Comparison of ENCODE assay signal across 22 cellular contexts in the genomic region with DNA sequence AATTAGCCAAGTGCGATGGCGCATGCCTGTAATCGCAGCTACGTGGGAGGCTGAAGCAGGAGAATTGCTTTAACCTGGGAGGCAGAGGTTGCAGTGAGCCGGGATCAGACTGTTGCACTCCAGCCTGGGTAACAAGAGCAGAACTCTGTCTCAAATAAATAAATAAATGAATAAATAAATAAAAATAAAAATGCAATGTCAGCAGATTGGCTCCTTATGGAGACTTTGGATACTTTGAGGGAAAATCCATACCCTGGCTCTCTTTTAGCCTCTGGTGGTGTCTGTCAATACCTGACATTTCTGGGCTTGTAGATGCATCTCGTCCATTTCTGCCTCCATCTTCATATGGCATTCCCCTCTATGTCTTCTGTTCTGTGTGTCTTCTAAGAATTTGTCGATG.
DNase-seq lines count a peak whose midpoint lies in the region; ATAC-seq, FAIRE-seq and TF ChIP-seq lines count a peak whose summit lies in the region.
"Had no signal": no experiment of that assay in that cellular context is flagged by ENCODE, and none has a peak within 500 bp of the region (broad histone marks: within the 10 kb centered on the region; RNA-seq: fewer than 3 reads in every experiment).

No MANE protein-coding gene starts in this region.

- TF ChIP-seq POLR2A in HepG2 (IDR thresholded peaks at IDR 0.05; ENCODE audit: insufficient read depth in 1 of 2, low read depth in 2 of 2, low read length in 2 of 2) = no peak
- TF ChIP-seq POLR2A in right lobe of liver (IDR thresholded peaks at IDR 0.05) = no peak
- no peak for TF ChIP-seq POLR2A in K562 (conservative IDR thresholded peaks at IDR 0.05)
- no peak for TF ChIP-seq POLR2A in vagina (IDR thresholded peaks at IDR 0.05)

- POLR2A ChIA-PET in HepG2 (lab: Yijun Ruan, JAX) (no interaction called here), K562 (lab: Yijun Ruan, JAX) (interaction anchor here (0.7 kb wide), 1 partner anchor 66 kb away, joined by 3 read pairs; no protein-coding TSS in a partner anchor)
- POLR2A ChIA-PET in CD4-positive, alpha-beta memory T cell (lab: Charles Lee; ENCODE audit: partially characterized antibody) = no interaction called here

- TF ChIP-seq EP300 in HepG2 (IDR thresholded peaks at IDR 0.05; ENCODE audit: low read depth in 2 of 2, low read length in 2 of 2) (no peak), HepG2 (CRISPR knock-in tag; IDR thresholded peaks at IDR 0.05; ENCODE audit: borderline replicate concordance) (no peak), K562 (IDR thresholded peaks at IDR 0.05; ENCODE audit: low read length) (no peak)

- no TSS peak for BruUV-seq in HepG2 (replicated peaks; lab: Mats Ljungman, UMichigan)
- BruUV-seq in K562 (replicated peaks; lab: Mats Ljungman, UMichigan) = no TSS peak

- in situ Hi-C loops in HepG2 (cut with HindIII; ENCODE audit: extremely low pct_ligation_motif_present, low pct_unique_long_range_greater_than_20kb) (no loop called here), K562 (cut with MboI) (no loop called here)

- TF ChIP-seq CTCF in HepG2 (CRISPR knock-in tag; IDR thresholded peaks at IDR 0.05) (no peak), right lobe of liver (IDR thresholded peaks at IDR 0.05) (no peak), K562 (IDR thresholded peaks at IDR 0.05 in 2 of 3, conservative IDR thresholded peaks at IDR 0.05 in 1 of 3; ENCODE audit: insufficient read depth in 2 of 3, low read depth in 1 of 3, low read length in 3 of 3) (no peak), psoas muscle (IDR thresholded peaks at IDR 0.05) (no peak), vagina (IDR thresholded peaks at IDR 0.05) (no peak)

- no peaks in the 10 kb centered on the region for H3K27me3 Mint-ChIP-seq in CD4-positive, alpha-beta memory T cell
- H3K27me3 Mint-ChIP-seq: CD4-positive, CD25-positive, alpha-beta regulatory T cell had no signal

- H3K4me1 Mint-ChIP-seq in CD4-positive, alpha-beta memory T cell = no peaks in the 10 kb centered on the region
- H3K4me1 Mint-ChIP-seq: CD14-positive monocyte; CD4-positive, CD25-positive, alpha-beta regulatory T cell had no signal

- H3K27ac Mint-ChIP-seq in CD4-positive, alpha-beta memory T cell = no peak overlapping the region
- H3K27ac Mint-ChIP-seq: CD14-positive monocyte; CD4-positive, CD25-positive, alpha-beta regulatory T cell; CD8-positive, alpha-beta T cell had no signal

- 63% methylated on average over 7 of the region's 7 CpGs for WGBS in HepG2 (ENCODE audit: low lambda C conversion rate)
- WGBS in right lobe of liver (ENCODE audit: insufficient coverage, low coverage, low lambda C conversion rate, missing lambda C conversion rate) = 76% methylated on average over 7 of the region's 7 CpGs
- WGBS in K562 (ENCODE audit: insufficient coverage, low coverage, missing lambda C conversion rate) = 0% methylated on average over 7 of the region's 7 CpGs
- WGBS in psoas muscle, 3 donors = 92 to 93% (median 93%) methylated on average over 7 of the region's 7 CpGs

- CTCF ChIA-PET in HepG2 (lab: Yijun Ruan, JAX; ENCODE audit: low intra/inter-chr PET ratio, low total read pairs) = no interaction called here
- CTCF ChIA-PET in K562 (lab: Yijun Ruan, JAX; ENCODE audit: low intra/inter-chr PET ratio) = no interaction called here
- CTCF ChIA-PET in CD4-positive, alpha-beta memory T cell (lab: Charles Lee; ENCODE audit: partially characterized antibody) = no interaction called here

- DNase-seq in HepG2 (ENCODE audit: low spot score) (no peak), right lobe of liver (no peak), K562 (ENCODE audit: extremely low read depth in 1 of 4, low spot score in 3 of 4) (no peak), psoas muscle (no peak), vagina (ENCODE audit: extremely low spot score in 2 of 2) (no peak)
- DNase-seq in CD4-positive, alpha-beta memory T cell = no peak
- DNase-seq: ACHN; BE2C; C1 segment of cervical spinal cord; Caco-2; Calu3; CD4-positive, CD25-positive, alpha-beta regulatory T cell; CD8-positive, alpha-beta T cell; DMS79 treated with DMSO at 0.1 percent for 48 hours; GF-D8 had no signal

- H3K9me3 Mint-ChIP-seq in CD4-positive, alpha-beta memory T cell = peaks cover 0 to 27% (median 10%) of the 10 kb centered on the region in 8 donors

- no peaks in the 10 kb centered on the region for H3K4me1 ChIP-seq in HepG2 (ENCODE audit: insufficient read depth, low read length)
- H3K4me1 ChIP-seq in right lobe of liver = no peaks in the 10 kb centered on the region
- no peaks in the 10 kb centered on the region for H3K4me1 ChIP-seq in K562 (replicated peaks in 1 of 2; ENCODE audit: control insufficient read depth in 2 of 2, insufficient read depth in 2 of 2, low read length in 2 of 2)
- H3K4me1 ChIP-seq in psoas muscle = peaks cover 70% of the 10 kb centered on the region
- H3K4me1 ChIP-seq in CD4-positive, alpha-beta memory T cell (ENCODE audit: insufficient read depth, low read length) = no peaks in the 10 kb centered on the region
- no peaks in the 10 kb centered on the region for H3K4me1 ChIP-seq in vagina
- H3K4me1 ChIP-seq: BE2C, BLaER1, Caco-2 had no signal

- H3K27ac ChIP-seq in HepG2 (ENCODE audit: extremely low read length, insufficient read depth, low read length) = no peak overlapping the region
- no peak overlapping the region for H3K27ac ChIP-seq in right lobe of liver
- no peak overlapping the region for H3K27ac ChIP-seq in K562 (ENCODE audit: extremely low read depth, low read depth, low read length)
- H3K27ac ChIP-seq in psoas muscle = peak overlapping the region; percentile 20
- H3K27ac ChIP-seq in CD4-positive, alpha-beta memory T cell (ENCODE audit: low read depth, low read length) = no peak overlapping the region
- H3K27ac ChIP-seq in vagina = no peak overlapping the region
- H3K27ac ChIP-seq: 22Rv1, BLaER1 had no signal

- H3K79me2 ChIP-seq in HepG2 (ENCODE audit: insufficient read depth, low read length) (no peaks in the 10 kb centered on the region), K562 (ENCODE audit: control insufficient read depth, insufficient read depth, low read length) (no peaks in the 10 kb centered on the region)

- H3K9me3 ChIP-seq in HepG2 (ENCODE audit: low read length) (no peaks in the 10 kb centered on the region), right lobe of liver (no peaks in the 10 kb centered on the region), K562 (replicated peaks; ENCODE audit: control insufficient read depth, insufficient read depth, low read depth, low read length) (no peaks in the 10 kb centered on the region), psoas muscle (no peaks in the 10 kb centered on the region), vagina (no peaks in the 10 kb centered on the region)
- H3K9me3 ChIP-seq in CD4-positive, alpha-beta memory T cell (ENCODE audit: control insufficient read depth in 1 of 2, low read length in 2 of 2) = peaks cover 0 to 4% of the 10 kb centered on the region in 2 donors
- H3K9me3 ChIP-seq: BE2C, BLaER1, Caco-2 had no signal

- H3K4me3 ChIP-seq in HepG2 (replicated peaks in 1 of 3; ENCODE audit: insufficient read depth in 1 of 3, low read depth in 2 of 3, low read length in 3 of 3) (no peak overlapping the region), right lobe of liver (no peak overlapping the region), K562 (no peak overlapping the region), psoas muscle (no peak overlapping the region), vagina (no peak overlapping the region)
- no peak overlapping the region for H3K4me3 ChIP-seq in CD4-positive, alpha-beta memory T cell (ENCODE audit: low read length in 2 of 2)
- H3K4me3 ChIP-seq: BLaER1 had no signal

- peaks cover 0 to 1% of the 10 kb centered on the region in 2 donors for H3K36me3 Mint-ChIP-seq in CD4-positive, alpha-beta memory T cell
- H3K36me3 Mint-ChIP-seq: CD14-positive monocyte; CD4-positive, CD25-positive, alpha-beta regulatory T cell; CD8-positive, alpha-beta T cell had no signal

- no peaks in the 10 kb centered on the region for H4K20me1 ChIP-seq in HepG2 (ENCODE audit: insufficient read depth, low read length)
- H4K20me1 ChIP-seq in K562 (replicated peaks; ENCODE audit: control insufficient read depth, insufficient read depth, low read length) = no peaks in the 10 kb centered on the region
- H4K20me1 ChIP-seq: BLaER1 had no signal

- TF ChIP-seq RAD21 in HepG2 (CRISPR knock-in tag; IDR thresholded peaks at IDR 0.05) (no peak), K562 (CRISPR knock-in tag; conservative IDR thresholded peaks at IDR 0.05 in 1 of 2, IDR thresholded peaks at IDR 0.05 in 1 of 2) (no peak)

- no peaks in the 10 kb centered on the region for H3K27me3 ChIP-seq in HepG2 (ENCODE audit: control insufficient read depth in 1 of 2, insufficient read depth in 2 of 2, low read length in 2 of 2)
- H3K27me3 ChIP-seq in right lobe of liver = no peaks in the 10 kb centered on the region
- H3K27me3 ChIP-seq in K562 (ENCODE audit: control insufficient read depth in 2 of 2, insufficient read depth in 2 of 2, low read length in 2 of 2) = peaks cover 0 to 2% of the 10 kb centered on the region in 2 experiments; a peak in 1 of 5 replicates
- no peaks in the 10 kb centered on the region for H3K27me3 ChIP-seq in psoas muscle (ENCODE audit: insufficient read depth in 3 of 3, low read length in 2 of 3)
- no peaks in the 10 kb centered on the region for H3K27me3 ChIP-seq in CD4-positive, alpha-beta memory T cell (ENCODE audit: insufficient read depth, low read length)
- H3K27me3 ChIP-seq in vagina = no peaks in the 10 kb centered on the region
- H3K27me3 ChIP-seq: BE2C, BLaER1 had no signal

- FAIRE-seq in HepG2 (lab: Jason Lieb, UNC) (no peak), K562 (lab: Jason Lieb, UNC) (no peak)
- FAIRE-seq: D721Med, G401.6, GM12891, GM18507 had no signal

- H3K36me3 ChIP-seq in HepG2 (replicated peaks in 1 of 2; ENCODE audit: control insufficient read depth in 1 of 2, insufficient read depth in 2 of 2, low read length in 2 of 2) (no peaks in the 10 kb centered on the region), right lobe of liver (no peaks in the 10 kb centered on the region), K562 (ENCODE audit: control insufficient read depth, insufficient read depth, low read length) (no peaks in the 10 kb centered on the region), psoas muscle (ENCODE audit: insufficient read depth in 1 of 2, low read depth in 1 of 2) (no peaks in the 10 kb centered on the region), vagina (no peaks in the 10 kb centered on the region)
- no peaks in the 10 kb centered on the region for H3K36me3 ChIP-seq in CD4-positive, alpha-beta memory T cell (ENCODE audit: insufficient read depth, low read length)
- H3K36me3 ChIP-seq: BE2C, BLaER1 had no signal

- ATAC-seq in HepG2 = no peak
- ATAC-seq in right lobe of liver = no peak
- ATAC-seq in K562 = no peak
- no peak for ATAC-seq in psoas muscle
- ATAC-seq: CD8-positive, alpha-beta T cell had no signal

- no peaks in the 10 kb centered on the region for H3K9me1 ChIP-seq in K562 (ENCODE audit: control insufficient read depth, insufficient read depth, low read length)

- H3K4me2 ChIP-seq in HepG2 (ENCODE audit: low read depth, low read length) (no peak overlapping the region), K562 (ENCODE audit: insufficient read depth, low read length) (no peak overlapping the region)
- H3K4me2 ChIP-seq: BLaER1 had no signal

- H3K4me3 Mint-ChIP-seq in CD4-positive, alpha-beta memory T cell = no peak overlapping the region
- H3K4me3 Mint-ChIP-seq: CD14-positive monocyte; CD4-positive, CD25-positive, alpha-beta regulatory T cell; CD8-positive, alpha-beta T cell had no signal

- no peak overlapping the region for H2AFZ ChIP-seq in HepG2 (ENCODE audit: low read length)
- no peak overlapping the region for H2AFZ ChIP-seq in K562 (ENCODE audit: low read depth, low read length)

- intact Hi-C loops in HepG2 (cut with micrococcal nuclease; ENCODE audit: unreplicated experiment) (no loop called here), right lobe of liver (cut with DNase I) (no loop called here), K562 (cut with micrococcal nuclease) (no loop called here), psoas muscle (cut with DNase I) (loop anchor here in 1 of 2 donors (10.0 kb wide), 1 partner anchor 106 kb away; no protein-coding TSS in a partner anchor), vagina (cut with DNase I) (no loop called here)
- intact Hi-C loops in CD4-positive, alpha-beta memory T cell (cut with micrococcal nuclease) = no loop called here

- H3K9ac ChIP-seq in HepG2 (ENCODE audit: insufficient read depth, low read depth, low read length) (no peak overlapping the region), K562 (ENCODE audit: insufficient read depth in 1 of 2, low read depth in 2 of 2, low read length in 2 of 2) (no peak overlapping the region)
- H3K9ac ChIP-seq: BLaER1 had no signal
